Comparison of ENCODE assay signal across 25 cellular contexts in genomic region chr10:133179128-133179520, GRCh38. TPM values are rescaled to one million over a fixed set of nuclear protein-coding genes. Genes with fewer than 3 reads are reported as not detected.
DNase-seq lines count a peak whose midpoint lies in the region; ATAC-seq, FAIRE-seq and TF ChIP-seq lines count a peak whose summit lies in the region.
"Had no signal": no experiment of that assay in that cellular context is flagged by ENCODE, and none has a peak within 500 bp of the region (broad histone marks: within the 10 kb centered on the region; RNA-seq: fewer than 3 reads in every experiment).

No MANE protein-coding gene starts in this region.

- no peak overlapping the region for H2BK12ac ChIP-seq in H1 (ENCODE audit: low read depth, low read length)

- H2BK15ac ChIP-seq in H1 (ENCODE audit: low read length), result no peak overlapping the region

- no peak for TF ChIP-seq EP300 in H1 (IDR thresholded peaks at IDR 0.05; ENCODE audit: borderline replicate concordance in 1 of 2, low read depth in 2 of 2, low read length in 2 of 2)

- H4K91ac ChIP-seq in H1 (replicated peaks; ENCODE audit: insufficient read length, low read length), result no peak overlapping the region

- CTCF ChIA-PET in H1 (lab: Charles Lee; ENCODE audit: partially characterized antibody), result interaction anchor here (1.4 kb wide), 1 partner anchor 18 kb away, joined by 5 read pairs; no protein-coding TSS in a partner anchor
- CTCF ChIA-PET in activated CD4-positive, alpha-beta T cell treated with anti-CD3 and anti-CD28 coated beads for 36 hours (lab: Charles Lee), result no interaction called here

- intact Hi-C loops in Right ventricle myocardium inferior (cut with DNase I) (no loop called here), left ventricle myocardium inferior (cut with micrococcal nuclease) (no loop called here), right cardiac atrium (cut with DNase I) (no loop called here), left ventricle myocardium superior (cut with micrococcal nuclease) (no loop called here)
- intact Hi-C loops in activated CD4-positive, alpha-beta T cell treated with anti-CD3 and anti-CD28 coated beads for 36 hours (cut with DNase I, micrococcal nuclease), result no loop called here

- H3K9me3 Mint-ChIP-seq in activated CD4-positive, alpha-beta T cell treated with anti-CD3 and anti-CD28 coated beads for 36 hours (ENCODE audit: low read depth), result peaks cover 11% of the 10 kb centered on the region
- H3K9me3 Mint-ChIP-seq: CD8-positive, alpha-beta T cell had no signal

- H2BK20ac ChIP-seq in H1 (ENCODE audit: low read length), result no peak overlapping the region

- H3K27me3 ChIP-seq in left ventricle myocardium inferior (ENCODE audit: low read depth) (peaks cover 59% of the 10 kb centered on the region), right cardiac atrium (ENCODE audit: control insufficient read depth, insufficient read depth) (no peaks in the 10 kb centered on the region), H1 (replicated peaks in 1 of 4; ENCODE audit: control insufficient read depth in 3 of 4, extremely low read depth in 1 of 4, insufficient read depth in 3 of 4, low read length in 3 of 4) (no peaks in the 10 kb centered on the region)
- peaks cover 11 to 57% (median 37%) of the 10 kb centered on the region in 11 experiments for H3K27me3 ChIP-seq in BLaER1 treated with 17β-estradiol and CSF1 and Interleukin-3, amounts not matched to agents 10 nM and 100 nM

- H2AFZ ChIP-seq in H1 (ENCODE audit: low read length), result no peak overlapping the region
- H2AFZ ChIP-seq: GM23248 had no signal

- H3K27ac ChIP-seq in left ventricle myocardium inferior (replicated peaks) (no peak overlapping the region), right cardiac atrium (ENCODE audit: low read length) (no peak overlapping the region), H1 (ENCODE audit: low read depth, low read length) (no peak overlapping the region)
- H3K27ac ChIP-seq in BLaER1 treated with 17β-estradiol and CSF1 and Interleukin-3, amounts not matched to agents 10 nM and 100 nM, result no peak overlapping the region
- H3K27ac ChIP-seq: 22Rv1, C4-2B, GM23248 had no signal

- no peak overlapping the region for H3K56ac ChIP-seq in H1 (replicated peaks; ENCODE audit: insufficient read length, low read depth, low read length)

- H3K36me3 Mint-ChIP-seq in activated CD4-positive, alpha-beta T cell treated with anti-CD3 and anti-CD28 coated beads for 36 hours (ENCODE audit: low read depth), result no peaks in the 10 kb centered on the region
- H3K36me3 Mint-ChIP-seq: CD4-positive, CD25-positive, alpha-beta regulatory T cell; CD8-positive, alpha-beta T cell had no signal

- peak overlapping the region; percentile 24; the same call in 1 of the 2 replicates for H2BK5ac ChIP-seq in H1 (ENCODE audit: low read depth, low read length)

- POLR2A ChIA-PET in H1 (lab: Charles Lee; ENCODE audit: partially characterized antibody), result interaction anchor here (0.9 to 2.4 kb wide), 8 partner anchors 9 to 193 kb away, joined by 3 to 10 read pairs (median 4); no protein-coding TSS in a partner anchor
- POLR2A ChIA-PET in activated CD4-positive, alpha-beta T cell treated with anti-CD3 and anti-CD28 coated beads for 36 hours (lab: Charles Lee), result no interaction called here

- H2BK120ac ChIP-seq in H1 (replicated peaks; ENCODE audit: low read depth, low read length), result no peak overlapping the region

- WGBS in right cardiac atrium, result 82% methylated on average over 11 of the region's 11 CpGs
- 83% methylated on average over 11 of the region's 11 CpGs; no CpG with 5 or more reads in 1 of the 2 experiments for WGBS in H1 (ENCODE audit: extremely low coverage in 1 of 2, insufficient coverage in 1 of 2, insufficient read length in 1 of 2, insufficient replicate concordance in 2 of 2, low coverage in 1 of 2, low lambda C conversion rate in 2 of 2, missing lambda C conversion rate in 1 of 2), 2 experiments

- no peak overlapping the region for H4K8ac ChIP-seq in H1 (ENCODE audit: extremely low read depth, insufficient read depth, low read length)

- no peak for ATAC-seq in Right ventricle myocardium inferior
- no peak for ATAC-seq in right cardiac atrium
- ATAC-seq in left ventricle myocardium superior, result no peak
- no peak for ATAC-seq in activated CD4-positive, alpha-beta T cell treated with anti-CD3 and anti-CD28 coated beads for 36 hours
- ATAC-seq: CD8-positive, alpha-beta T cell; HCT116 had no signal

- peaks cover 4% of the 10 kb centered on the region for H3K27me3 Mint-ChIP-seq in activated CD4-positive, alpha-beta T cell treated with anti-CD3 and anti-CD28 coated beads for 36 hours
- H3K27me3 Mint-ChIP-seq: CD4-positive, CD25-positive, alpha-beta regulatory T cell had no signal

- peak; percentile 33 for DNase-seq in Right ventricle myocardium inferior (ENCODE audit: missing footprints)
- no peak for DNase-seq in left ventricle myocardium inferior
- peak in 2 of 3 donors; percentile 5 to 43 for DNase-seq in right cardiac atrium
- no peak for DNase-seq in left ventricle myocardium superior
- DNase-seq in H1 (ENCODE audit: low read depth in 1 of 2, low spot score in 2 of 2), result no peak
- no peak for DNase-seq in activated CD4-positive, alpha-beta T cell treated with anti-CD3 and anti-CD28 coated beads for 36 hours
- no peak for DNase-seq in ecto neural progenitor cell (ENCODE audit: low spot score)
- DNase-seq: Caco-2; CD4-positive, CD25-positive, alpha-beta regulatory T cell; CD8-positive, alpha-beta T cell; DMS153; DND-41; GM23248; H9 had no signal

- H3K23ac ChIP-seq in H1 (ENCODE audit: insufficient read length), result no peak overlapping the region

- peaks cover 0 to 46% (median 16%) of the 10 kb centered on the region in 11 experiments; a peak in 13 of 22 replicates for H4K20me1 ChIP-seq in BLaER1 treated with 17β-estradiol and CSF1 and Interleukin-3, amounts not matched to agents 10 nM and 100 nM
- H4K20me1 ChIP-seq in H1 (replicated peaks in 1 of 2; ENCODE audit: control insufficient read depth in 1 of 2, insufficient read depth in 2 of 2, low read length in 2 of 2), result peaks cover 0 to 23% of the 10 kb centered on the region in 2 experiments

- H3K9ac ChIP-seq in BLaER1 treated with 17β-estradiol and CSF1 and Interleukin-3, amounts not matched to agents 10 nM and 100 nM, result no peak overlapping the region
- H3K9ac ChIP-seq in H1 (replicated peaks in 1 of 4; ENCODE audit: extremely low read depth in 1 of 4, low read depth in 3 of 4, low read length in 3 of 4), result no peak overlapping the region
- H3K9ac ChIP-seq: GM23248 had no signal

- no peak for TF ChIP-seq RAD21 in H1 (IDR thresholded peaks at IDR 0.05 in 1 of 2, conservative IDR thresholded peaks at IDR 0.05 in 1 of 2; ENCODE audit: low read depth in 2 of 2, low read length in 2 of 2)

- H3K4me3 Mint-ChIP-seq in activated CD4-positive, alpha-beta T cell treated with anti-CD3 and anti-CD28 coated beads for 36 hours, result no peak overlapping the region
- H3K4me3 Mint-ChIP-seq: B cell; CD4-positive, CD25-positive, alpha-beta regulatory T cell; CD8-positive, alpha-beta T cell; H9 had no signal

- H3K18ac ChIP-seq in H1 (ENCODE audit: extremely low read depth, low read length), result no peak overlapping the region

- no peak for FAIRE-seq in H1 (lab: Jason Lieb, UNC)
- FAIRE-seq: A204.1, G401.6, GM12892, GM19239 had no signal

- no peak overlapping the region for H3K14ac ChIP-seq in H1 (ENCODE audit: insufficient read length)

- H3K9me3 ChIP-seq in left ventricle myocardium inferior (replicated peaks) (no peaks in the 10 kb centered on the region), right cardiac atrium (ENCODE audit: control insufficient read depth, low read length) (no peaks in the 10 kb centered on the region), H1 (ENCODE audit: insufficient read depth in 2 of 2, low read depth in 1 of 2, low read length in 1 of 2) (peaks cover 14 to 17% of the 10 kb centered on the region in 2 experiments)
- peaks cover 0 to 17% (median 0%) of the 10 kb centered on the region in 11 experiments; a peak in 5 of 22 replicates for H3K9me3 ChIP-seq in BLaER1 treated with 17β-estradiol and CSF1 and Interleukin-3, amounts not matched to agents 10 nM and 100 nM (replicated peaks in 1 of 11)

- no peak overlapping the region for H3K4ac ChIP-seq in H1 (replicated peaks; ENCODE audit: insufficient read length, low read depth, low read length)

- TF ChIP-seq CTCF in left ventricle myocardium inferior (IDR thresholded peaks at IDR 0.05; ENCODE audit: borderline replicate concordance), result no peak
- no peak for TF ChIP-seq CTCF in H1 (IDR thresholded peaks at IDR 0.05; ENCODE audit: control extremely low read depth in 1 of 3, insufficient read depth in 1 of 3, low read depth in 1 of 3, low read length in 3 of 3)

- H3K36me3 ChIP-seq in left ventricle myocardium inferior, result no peaks in the 10 kb centered on the region
- no peaks in the 10 kb centered on the region for H3K36me3 ChIP-seq in BLaER1 treated with 17β-estradiol and CSF1 and Interleukin-3, amounts not matched to agents 10 nM and 100 nM
- H3K36me3 ChIP-seq in H1 (ENCODE audit: control insufficient read depth in 2 of 4, insufficient read depth in 4 of 4, low read length in 3 of 4), result peaks cover 0 to 10% (median 4%) of the 10 kb centered on the region in 4 experiments; a peak in 4 of 8 replicates

- peaks cover 28% of the 10 kb centered on the region for H3K23me2 ChIP-seq in H1 (ENCODE audit: low read depth, low read length)

- H3K4me3 ChIP-seq in left ventricle myocardium inferior (no peak overlapping the region), right cardiac atrium (ENCODE audit: low read length) (no peak overlapping the region), H1 (ENCODE audit: extremely low read depth in 1 of 4, insufficient read depth in 2 of 4, low read depth in 3 of 4, low read length in 4 of 4) (no peak overlapping the region)
- no peak overlapping the region for H3K4me3 ChIP-seq in BLaER1 treated with 17β-estradiol and CSF1 and Interleukin-3, amounts not matched to agents 10 nM and 100 nM
- H3K4me3 ChIP-seq: GM23248 had no signal

- H3K79me2 ChIP-seq in H1 (ENCODE audit: control insufficient read depth in 1 of 2, insufficient read depth in 2 of 2, low read length in 2 of 2), result no peaks in the 10 kb centered on the region

- H3K4me1 Mint-ChIP-seq in activated CD4-positive, alpha-beta T cell treated with anti-CD3 and anti-CD28 coated beads for 36 hours, result no peaks in the 10 kb centered on the region
- H3K4me1 Mint-ChIP-seq: CD4-positive, CD25-positive, alpha-beta regulatory T cell; H9 had no signal

- no peak for TF ChIP-seq POLR2A in H1 (IDR thresholded peaks at IDR 0.05; ENCODE audit: control extremely low read depth in 1 of 2, low read depth in 2 of 2, low read length in 2 of 2)

- H3K4me2 ChIP-seq in BLaER1 treated with 17β-estradiol and CSF1 and Interleukin-3, amounts not matched to agents 10 nM and 100 nM, result peak overlapping the region in 10 of 11 experiments; percentile 33 to 88 (median 71); a peak in 17 of 22 replicates
- H3K4me2 ChIP-seq in H1 (ENCODE audit: insufficient read depth in 1 of 2, low read depth in 2 of 2, low read length in 2 of 2), result no peak overlapping the region

- H2AK5ac ChIP-seq in H1 (ENCODE audit: low read depth, low read length), result no peak overlapping the region

- no peak overlapping the region for H4K5ac ChIP-seq in H1 (ENCODE audit: insufficient read length, low read depth, low read length)

- H3K27ac Mint-ChIP-seq in activated CD4-positive, alpha-beta T cell treated with anti-CD3 and anti-CD28 coated beads for 36 hours, result no peak overlapping the region
- H3K27ac Mint-ChIP-seq: B cell; CD8-positive, alpha-beta T cell had no signal

- no peaks in the 10 kb centered on the region; the same call in 1 of the 2 replicates for H3K79me1 ChIP-seq in H1 (ENCODE audit: low read depth, low read length)

- H3K4me1 ChIP-seq in left ventricle myocardium inferior (no peaks in the 10 kb centered on the region), right cardiac atrium (ENCODE audit: control insufficient read depth, insufficient read depth, low read length) (no peaks in the 10 kb centered on the region), H1 (replicated peaks in 1 of 4; ENCODE audit: control insufficient read depth in 3 of 4, insufficient read depth in 4 of 4, low read length in 3 of 4) (no peaks in the 10 kb centered on the region)
- H3K4me1 ChIP-seq in BLaER1 treated with 17β-estradiol and CSF1 and Interleukin-3, amounts not matched to agents 10 nM and 100 nM, result peaks cover 17 to 64% (median 52%) of the 10 kb centered on the region in 10 experiments
- H3K4me1 ChIP-seq: Caco-2 had no signal

RNA-seq across cellular contexts. Expression of gene KNDC1, which starts 19.1 kb away (rescaled TPM):
- not detected for total RNA-seq in Right ventricle myocardium inferior
- 0.11 TPM for total RNA-seq in left ventricle myocardium inferior
- 1 to 10 TPM in 2 of 4 donors, under 1 TPM in 2; 0.41 to 1.4 (median 0.91) TPM for total RNA-seq in right cardiac atrium
- polyA plus RNA-seq in right cardiac atrium, result 0.23 TPM
- 0.20 TPM for total RNA-seq in left ventricle myocardium superior
- total RNA-seq in H1 (2021; fragmentation: NEBNext Ultra II Directional; extraction: Animal tissue kit (Norgen Biotek cat#: 25700)), result 16.7 and 19.3 TPM in 2 replicates
- polyA plus RNA-seq in H1 (2011; rRNA removed), result 7.5 and 10.4 TPM in 2 replicates
- polyA plus RNA-seq in H1 (2011; cell fraction: cytosol; rRNA removed), result 8.2 TPM
- 24.2 TPM for polyA plus RNA-seq in H1 (2011; cell fraction: nucleus; rRNA removed)
- 10.6 to 18.0 TPM (median 14.3 TPM) in 4 replicates for polyA plus RNA-seq in H1 (2012, experiment 1 of 2)
- polyA plus RNA-seq in H1 (2012, experiment 2 of 2), result 7.0 TPM
- polyA plus RNA-seq in H1 (2013, experiment 1 of 2), result 6.2 TPM
- polyA plus RNA-seq in H1 (2013, experiment 2 of 2), result 5.8 TPM
- 14.2 and 17.3 TPM in 2 replicates for polyA minus RNA-seq in H1 (2011; rRNA and poly(A)+ RNA removed)
- 9.8 TPM for polyA minus RNA-seq in H1 (2011; cell fraction: cytosol; rRNA and poly(A)+ RNA removed)
- polyA minus RNA-seq in H1 (2011; cell fraction: nucleus; rRNA and poly(A)+ RNA removed), result 27.6 TPM
- total RNA-seq in activated CD4-positive, alpha-beta T cell treated with anti-CD3 and anti-CD28 coated beads for 36 hours, result not detected
- total RNA-seq: CD8-positive, alpha-beta T cell had no signal
- polyA plus RNA-seq: CD4-positive, CD25-positive, alpha-beta regulatory T cell had no signal

RNA-seq across cellular contexts. Expression of gene UTF1, which starts 50.9 kb away (rescaled TPM):
- not detected for total RNA-seq in Right ventricle myocardium inferior
- not detected for total RNA-seq in left ventricle myocardium inferior
- total RNA-seq in right cardiac atrium, result not detected
- polyA plus RNA-seq in right cardiac atrium, result not detected
- not detected for total RNA-seq in left ventricle myocardium superior
- 21.7 and 21.8 TPM in 2 replicates for total RNA-seq in H1 (2021; fragmentation: NEBNext Ultra II Directional; extraction: Animal tissue kit (Norgen Biotek cat#: 25700))
- 0.47 and 0.97 TPM in 2 replicates for polyA plus RNA-seq in H1 (2011; rRNA removed)
- 0.56 TPM for polyA plus RNA-seq in H1 (2011; cell fraction: cytosol; rRNA removed)
- 3.0 TPM for polyA plus RNA-seq in H1 (2011; cell fraction: nucleus; rRNA removed)
- polyA plus RNA-seq in H1 (2012, experiment 1 of 2), result 4.6 to 12.2 TPM (median 10.6 TPM) in 4 replicates
- polyA plus RNA-seq in H1 (2012, experiment 2 of 2), result 0.80 TPM
- 23.8 TPM for polyA plus RNA-seq in H1 (2013, experiment 1 of 2)
- 24.8 TPM for polyA plus RNA-seq in H1 (2013, experiment 2 of 2)
- not detected in 2 replicates for polyA minus RNA-seq in H1 (2011; rRNA and poly(A)+ RNA removed)
- polyA minus RNA-seq in H1 (2011; cell fraction: cytosol; rRNA and poly(A)+ RNA removed), result 6.3 TPM
- 4.3 TPM for polyA minus RNA-seq in H1 (2011; cell fraction: nucleus; rRNA and poly(A)+ RNA removed)
- not detected for total RNA-seq in activated CD4-positive, alpha-beta T cell treated with anti-CD3 and anti-CD28 coated beads for 36 hours
- total RNA-seq: Caco-2; CD4-positive, CD25-positive, alpha-beta regulatory T cell; CD8-positive, alpha-beta T cell; GM23248; H4 had no signal
- polyA plus RNA-seq: AG04450; CD4-positive, CD25-positive, alpha-beta regulatory T cell; GM23248 had no signal

RNA-seq across cellular contexts. Expression of gene VENTX, which starts 58.5 kb away (rescaled TPM):
- 0.54 TPM for total RNA-seq in Right ventricle myocardium inferior
- total RNA-seq in left ventricle myocardium inferior, result 0.33 TPM
- under 1 TPM; 0.45 to 0.89 (median 0.68) TPM for total RNA-seq in right cardiac atrium
- polyA plus RNA-seq in right cardiac atrium, result 0.48 TPM
- total RNA-seq in left ventricle myocardium superior, result 0.99 TPM
- 4.7 and 5.6 TPM in 2 replicates for total RNA-seq in H1 (2021; fragmentation: NEBNext Ultra II Directional; extraction: Animal tissue kit (Norgen Biotek cat#: 25700))
- 5.6 and 7.8 TPM in 2 replicates for polyA plus RNA-seq in H1 (2011; rRNA removed)
- 4.6 TPM for polyA plus RNA-seq in H1 (2011; cell fraction: cytosol; rRNA removed)
- 17.4 TPM for polyA plus RNA-seq in H1 (2011; cell fraction: nucleus; rRNA removed)
- 3.4 to 5.9 TPM (median 5.1 TPM) in 4 replicates for polyA plus RNA-seq in H1 (2012, experiment 1 of 2)
- polyA plus RNA-seq in H1 (2012, experiment 2 of 2), result 3.8 TPM
- polyA plus RNA-seq in H1 (2013, experiment 1 of 2), result 3.8 TPM
- polyA plus RNA-seq in H1 (2013, experiment 2 of 2), result 3.5 TPM
- polyA minus RNA-seq in H1 (2011; rRNA and poly(A)+ RNA removed), result 1.6 and 1.7 TPM in 2 replicates
- 5.8 TPM for polyA minus RNA-seq in H1 (2011; cell fraction: cytosol; rRNA and poly(A)+ RNA removed)
- polyA minus RNA-seq in H1 (2011; cell fraction: nucleus; rRNA and poly(A)+ RNA removed), result 6.0 TPM
- total RNA-seq in activated CD4-positive, alpha-beta T cell treated with anti-CD3 and anti-CD28 coated beads for 36 hours, result not detected
- total RNA-seq: B cell; Caco-2; CD4-positive, CD25-positive, alpha-beta regulatory T cell; CD8-positive, alpha-beta T cell; GM23248; H4 had no signal
- polyA plus RNA-seq: AG04450; CD4-positive, CD25-positive, alpha-beta regulatory T cell; GM23248 had no signal

Comparison
In these comparisons a context has a peak if more than half of its experiments do, and no peak if none do; other contexts are left out.
1. DNase-seq: peak in Right ventricle myocardium inferior (single experiment) and right cardiac atrium (2 of 3); none in left ventricle myocardium inferior (single experiment), left ventricle myocardium superior (single experiment), H1 (0 of 2), activated CD4-positive, alpha-beta T cell treated with anti-CD3 and anti-CD28 coated beads for 36 hours (single experiment) and ecto neural progenitor cell (single experiment).
2. H3K4me2 ChIP-seq: peak in BLaER1 treated with 17β-estradiol and CSF1 and Interleukin-3, amounts not matched to agents 10 nM and 100 nM (10 of 11); none in H1 (0 of 2).
3. RNA of gene UTF1, which starts 50.9 kb away (total RNA-seq): 21.7 to 21.8 TPM in H1; not detected in Right ventricle myocardium inferior (single experiment), not detected in activated CD4-positive, alpha-beta T cell treated with anti-CD3 and anti-CD28 coated beads for 36 hours, not detected in left ventricle myocardium inferior (single experiment), not detected in right cardiac atrium and not detected in left ventricle myocardium superior (single experiment); every median in the first group is over 10 times any median in the second.